ENCODE assay signal across 18 cellular contexts in the genomic region with DNA sequence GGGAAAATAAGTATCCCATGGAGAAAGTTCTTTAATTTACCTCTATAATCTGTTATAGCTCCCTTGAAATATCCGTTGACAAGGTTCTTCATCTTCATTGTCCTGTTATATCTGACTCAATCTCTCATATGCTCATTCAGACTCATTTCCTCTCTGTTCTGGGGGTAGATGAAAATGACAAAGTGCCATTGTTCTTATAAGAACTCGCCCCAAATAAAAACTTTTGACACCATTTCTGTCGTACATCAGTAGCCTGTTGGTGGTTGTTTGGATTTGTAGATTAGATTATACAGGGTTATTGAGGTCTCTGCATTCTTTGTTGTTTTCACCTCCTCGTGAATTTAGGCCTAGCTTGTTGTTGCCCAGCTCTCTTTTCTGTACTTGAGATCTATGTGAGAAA. TPM values are rescaled to one million over a fixed set of nuclear protein-coding genes. Genes with fewer than 3 reads are reported as not detected.
DNase-seq lines count a peak whose midpoint lies in the region; ATAC-seq and TF ChIP-seq lines count a peak whose summit lies in the region.
"Had no signal": no experiment of that assay in that cellular context is flagged by ENCODE, and none has a peak within 500 bp of the region (broad histone marks: within the 10 kb centered on the region; RNA-seq: fewer than 3 reads in every experiment).

No MANE protein-coding gene starts in this region.

- H3K36me3 ChIP-seq in heart right ventricle = peaks cover 0 to 20% (median 0%) of the 10 kb centered on the region in 9 donors
- no peaks in the 10 kb centered on the region for H3K36me3 ChIP-seq in upper lobe of left lung
- H3K36me3 ChIP-seq: adrenal gland had no signal

- intact Hi-C loops in heart right ventricle (cut with DNase I) = no loop called here
- intact Hi-C loops in left ventricle myocardium superior (cut with micrococcal nuclease) = no loop called here

- ATAC-seq in heart right ventricle (no peak), left ventricle myocardium superior (no peak), upper lobe of left lung (ENCODE audit: low FRiP score in 2 of 2) (no peak), T-helper 17 cell (no peak)

- no peak for TF ChIP-seq POLR2A in upper lobe of left lung (IDR thresholded peaks at IDR 0.05)

- no peak overlapping the region for H3K4me3 Mint-ChIP-seq in T-helper 17 cell
- H3K4me3 Mint-ChIP-seq: activated CD4-positive, alpha-beta T cell treated with anti-CD3 and anti-CD28 coated beads, Interleukin-2, amount 10 ng/mL, durations not matched to agents 24 days and 14 days; stimulated activated naive CD8-positive, alpha-beta T cell treated with anti-CD3 and anti-CD28 coated beads, Interleukin-15, Interleukin-2, amounts not matched to agents 100 ng/mL and 50 ng/mL, for 24 hours had no signal

- TF ChIP-seq CTCF in heart right ventricle (IDR thresholded peaks at IDR 0.05) (no peak), upper lobe of left lung (IDR thresholded peaks at IDR 0.05) (no peak)

- DNase-seq in heart right ventricle = no peak
- DNase-seq in left ventricle myocardium superior = no peak
- DNase-seq in midbrain (lab: John Stamatoyannopoulos, UW) = peak; percentile 57
- no peak for DNase-seq in stimulated activated naive CD4-positive, alpha-beta T cell (lab: John Stamatoyannopoulos, UW)
- no peak for DNase-seq in upper lobe of left lung
- DNase-seq in NCI-H524 treated with DMSO at 0.1 percent for 48 hours (lab: John Stamatoyannopoulos, UW) = no peak
- no peak for DNase-seq in T-helper 17 cell
- DNase-seq: activated CD4-positive, alpha-beta T cell treated with anti-CD3 and anti-CD28 coated beads, Interleukin-2, amount 10 ng/mL, durations not matched to agents 24 days and 14 days; activated effector memory CD4-positive, alpha-beta T cell treated with anti-CD3 and anti-CD28 coated beads, Interleukin-2, amount 50 U/mL, for 16 hours; adrenal gland; GOT3; NCI-H1105; NCI-H510A treated with DMSO at 0.1 percent for 48 hours; nucleus accumbens; stimulated activated CD4-positive, alpha-beta T cell treated with anti-CD3 and anti-CD28 coated beads, Interleukin-2, amount 100 ng/mL, for 24 hours had no signal

- H3K36me3 Mint-ChIP-seq in T-helper 17 cell (ENCODE audit: low read depth) = peaks cover 3% of the 10 kb centered on the region

- H3K27ac Mint-ChIP-seq in T-helper 17 cell = no peak overlapping the region
- H3K27ac Mint-ChIP-seq: activated CD4-positive, alpha-beta T cell treated with anti-CD3 and anti-CD28 coated beads, Interleukin-2, amount 10 ng/mL, durations not matched to agents 24 days and 14 days; stimulated activated naive CD8-positive, alpha-beta T cell treated with anti-CD3 and anti-CD28 coated beads, Interleukin-15, Interleukin-2, amounts not matched to agents 100 ng/mL and 50 ng/mL, for 24 hours had no signal

- no peaks in the 10 kb centered on the region for H3K27me3 ChIP-seq in heart right ventricle
- H3K27me3 ChIP-seq in upper lobe of left lung = no peaks in the 10 kb centered on the region
- H3K27me3 ChIP-seq: adrenal gland; BLaER1 treated with 17β-estradiol and CSF1 and Interleukin-3, amounts not matched to agents 10 nM and 100 nM had no signal

- H3K4me3 ChIP-seq in heart right ventricle = no peak overlapping the region
- H3K4me3 ChIP-seq in upper lobe of left lung = no peak overlapping the region
- H3K4me3 ChIP-seq: adrenal gland; BLaER1 treated with 17β-estradiol and CSF1 and Interleukin-3, amounts not matched to agents 10 nM and 100 nM had no signal

- no peaks in the 10 kb centered on the region for H3K27me3 Mint-ChIP-seq in T-helper 17 cell
- H3K27me3 Mint-ChIP-seq: stimulated activated naive CD8-positive, alpha-beta T cell treated with anti-CD3 and anti-CD28 coated beads, Interleukin-15, Interleukin-2, amounts not matched to agents 100 ng/mL and 50 ng/mL, for 24 hours had no signal

- H3K27ac ChIP-seq in heart right ventricle (peak overlapping the region; percentile 1 to 84 (median 50)), cingulate gyrus (ENCODE audit: low read depth, low read length) (peak overlapping the region; percentile 30), upper lobe of left lung (no peak overlapping the region)
- H3K27ac ChIP-seq: adrenal gland; BLaER1 treated with 17β-estradiol and CSF1 and Interleukin-3, amounts not matched to agents 10 nM and 100 nM had no signal

- TF ChIP-seq EP300 in upper lobe of left lung (IDR thresholded peaks at IDR 0.05) = no peak

- peaks cover 0 to 19% (median 11%) of the 10 kb centered on the region in 11 donors for H3K9me3 ChIP-seq in heart right ventricle
- peaks cover 0 to 4% (median 0%) of the 10 kb centered on the region in 4 donors for H3K9me3 ChIP-seq in upper lobe of left lung
- no peaks in the 10 kb centered on the region for H3K9me3 ChIP-seq in T-helper 17 cell (ENCODE audit: control insufficient read depth, low read length, poor library complexity, severe bottlenecking)
- H3K9me3 ChIP-seq: adrenal gland had no signal

- peaks cover 7% of the 10 kb centered on the region for H3K4me1 Mint-ChIP-seq in T-helper 17 cell
- H3K4me1 Mint-ChIP-seq: activated CD4-positive, alpha-beta T cell treated with anti-CD3 and anti-CD28 coated beads, Interleukin-2, amount 10 ng/mL, durations not matched to agents 24 days and 14 days had no signal

- 42% methylated on average over 4 of the region's 4 CpGs for WGBS in heart right ventricle, 2 donors
- WGBS in upper lobe of left lung, 2 donors = 52 to 62% methylated on average over 4 of the region's 4 CpGs

- H3K4me1 ChIP-seq in heart right ventricle (peaks cover 3 to 97% (median 79%) of the 10 kb centered on the region in 9 donors), upper lobe of left lung (peaks cover 0 to 12% (median 5%) of the 10 kb centered on the region in 4 donors)

RNA-seq across cellular contexts. Expression of a gene that starts 55.2 kb away (rescaled TPM):
- total RNA-seq in heart right ventricle = 10 to 100 TPM; 21.9 to 31.4 (median 27.2) TPM
- polyA plus RNA-seq in heart right ventricle = 10 to 100 TPM; 12.0 to 12.9 TPM
- total RNA-seq in left ventricle myocardium superior = 22.1 TPM
- 10 to 100 TPM; 22.8 to 46.7 (median 35.7) TPM for total RNA-seq in upper lobe of left lung
- total RNA-seq in T-helper 17 cell = 10 to 100 TPM; 24.0 to 29.3 TPM

Comparison
In these comparisons a context has a peak if more than half of its experiments do, and no peak if none do; other contexts are left out.
1. H3K27ac ChIP-seq: peak in heart right ventricle (10 of 10) and cingulate gyrus (single experiment); none in upper lobe of left lung (0 of 4).